Comparison of ENCODE assay signal across 8 cellular contexts in the genomic region with DNA sequence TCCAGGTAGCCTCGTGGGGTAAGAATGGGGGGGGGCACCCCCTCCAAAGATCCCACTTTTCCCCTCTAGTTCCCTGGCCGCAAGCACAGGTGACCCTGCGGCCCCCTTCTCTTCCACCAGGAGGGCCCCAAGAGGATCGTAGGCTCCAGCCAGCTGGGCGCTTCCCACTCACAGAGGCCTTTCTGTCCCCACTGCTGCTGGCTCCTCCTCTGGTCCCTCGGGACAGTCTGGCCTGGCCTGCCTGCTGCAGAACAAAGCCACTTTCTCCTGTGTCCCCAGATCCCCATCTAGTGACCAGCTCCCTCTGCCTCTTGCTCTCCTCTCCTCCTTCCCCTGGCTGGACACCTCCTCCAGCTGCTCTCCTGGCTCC. TPM values are rescaled to one million over a fixed set of nuclear protein-coding genes. Genes with fewer than 3 reads are reported as not detected.
A peak's percentile ranks its signal among the peaks of the same experiment; 100 is the strongest.
DNase-seq lines count a peak whose midpoint lies in the region; ATAC-seq lines count a peak whose summit lies in the region.

No MANE protein-coding gene starts in this region.

- H3K4me1 ChIP-seq in skeletal muscle satellite cell (ENCODE audit: control insufficient read depth, insufficient read depth, low read length), result peaks cover 15% of the 10 kb centered on the region

- no peaks in the 10 kb centered on the region for H3K9me3 ChIP-seq in skeletal muscle satellite cell (replicated peaks; ENCODE audit: low read length)

- H3K27me3 Mint-ChIP-seq in activated T-helper 2 cell treated with anti-CD3 and anti-CD28 coated beads, Interferon-gamma antibody, Interleukin-2, Interleukin-4, amounts not matched to agents 10 μg/mL and 5 μg/mL and 100 μg/mL, durations not matched to agents 14 hours and 24 hours and 36 hours (ENCODE audit: low read depth), result no peaks in the 10 kb centered on the region

- H3K27me3 ChIP-seq in skeletal muscle satellite cell (ENCODE audit: control insufficient read depth, insufficient read depth, low read length), result no peaks in the 10 kb centered on the region

- H3K36me3 Mint-ChIP-seq in activated T-helper 2 cell treated with anti-CD3 and anti-CD28 coated beads, Interferon-gamma antibody, Interleukin-2, Interleukin-4, amounts not matched to agents 10 μg/mL and 5 μg/mL and 100 μg/mL, durations not matched to agents 14 hours and 24 hours and 36 hours (ENCODE audit: low read depth), result no peaks in the 10 kb centered on the region

- H3K4me1 Mint-ChIP-seq in activated T-helper 2 cell treated with anti-CD3 and anti-CD28 coated beads, Interferon-gamma antibody, Interleukin-2, Interleukin-4, amounts not matched to agents 10 μg/mL and 5 μg/mL and 100 μg/mL, durations not matched to agents 14 hours and 24 hours and 36 hours (ENCODE audit: low read depth), result peaks cover 18% of the 10 kb centered on the region

- peak overlapping the region; percentile 91 for H3K4me2 ChIP-seq in skeletal muscle satellite cell (ENCODE audit: low read length)

- H3K9me3 Mint-ChIP-seq in activated T-helper 2 cell treated with anti-CD3 and anti-CD28 coated beads, Interferon-gamma antibody, Interleukin-2, Interleukin-4, amounts not matched to agents 10 μg/mL and 5 μg/mL and 100 μg/mL, durations not matched to agents 14 hours and 24 hours and 36 hours, result no peaks in the 10 kb centered on the region

- H3K27ac Mint-ChIP-seq in activated T-helper 2 cell treated with anti-CD3 and anti-CD28 coated beads, Interferon-gamma antibody, Interleukin-2, Interleukin-4, amounts not matched to agents 10 μg/mL and 5 μg/mL and 100 μg/mL, durations not matched to agents 14 hours and 24 hours and 36 hours, result peak overlapping the region; percentile 72

- intact Hi-C loops in activated T-helper 2 cell treated with anti-CD3 and anti-CD28 coated beads, Interferon-gamma antibody, Interleukin-2, Interleukin-4, amounts not matched to agents 10 μg/mL and 5 μg/mL and 100 μg/mL, durations not matched to agents 14 hours and 24 hours and 36 hours (cut with micrococcal nuclease), result loop anchor here (1.0 kb wide), 2 partner anchors 15 to 25 kb away; a partner anchor contains a TSS

- DNase-seq in NCI-H748 (lab: John Stamatoyannopoulos, UW; ENCODE audit: unreplicated experiment) (peak; percentile 71), NCI-H748 treated with DMSO at 0.1 percent for 48 hours (lab: John Stamatoyannopoulos, UW) (no peak), HuH-7 (ENCODE audit: low spot score) (peak; percentile 68), hippocampal formation (lab: John Stamatoyannopoulos, UW) (peak; percentile 76 to 91)
- no peak for DNase-seq in activated T-helper 2 cell treated with anti-CD3 and anti-CD28 coated beads, Interferon-gamma antibody, Interleukin-2, Interleukin-4, amounts not matched to agents 10 μg/mL and 5 μg/mL and 100 μg/mL, durations not matched to agents 14 hours and 24 hours and 36 hours (ENCODE audit: low spot score)
- DNase-seq in activated effector memory CD4-positive, alpha-beta T cell treated with Interleukin-2 at 50 U/mL for 16 hours, result no peak

- no peak for ATAC-seq in GM21529 (IDR thresholded peaks at IDR 0.05; ENCODE audit: unreplicated experiment)

- H3K4me3 ChIP-seq in skeletal muscle satellite cell (ENCODE audit: low read length), result peak overlapping the region; percentile 76

- peak overlapping the region; percentile 71 for H3K9ac ChIP-seq in skeletal muscle satellite cell (ENCODE audit: low read depth, low read length)

- H3K4me3 Mint-ChIP-seq in activated T-helper 2 cell treated with anti-CD3 and anti-CD28 coated beads, Interferon-gamma antibody, Interleukin-2, Interleukin-4, amounts not matched to agents 10 μg/mL and 5 μg/mL and 100 μg/mL, durations not matched to agents 14 hours and 24 hours and 36 hours (ENCODE audit: low read depth), result peak overlapping the region; percentile 83

- no peaks in the 10 kb centered on the region for H3K36me3 ChIP-seq in skeletal muscle satellite cell (ENCODE audit: insufficient read depth, low read length)

RNA-seq across cellular contexts. Expression of a gene that starts 0.5 kb away (rescaled TPM):
- total RNA-seq in activated T-helper 2 cell treated with anti-CD3 and anti-CD28 coated beads, Interferon-gamma antibody, Interleukin-2, Interleukin-4, amounts not matched to agents 10 μg/mL and 5 μg/mL and 100 μg/mL, durations not matched to agents 14 hours and 24 hours and 36 hours, result 26.5 and 27.1 TPM in 2 replicates
- 2.8 and 5.5 TPM in 2 replicates for total RNA-seq in skeletal muscle satellite cell (2012; rRNA removed)

RNA-seq across cellular contexts. Expression of a gene that starts 6.4 kb away (rescaled TPM):
- 20.0 and 22.3 TPM in 2 replicates for total RNA-seq in activated T-helper 2 cell treated with anti-CD3 and anti-CD28 coated beads, Interferon-gamma antibody, Interleukin-2, Interleukin-4, amounts not matched to agents 10 μg/mL and 5 μg/mL and 100 μg/mL, durations not matched to agents 14 hours and 24 hours and 36 hours
- 13.2 and 13.5 TPM in 2 replicates for total RNA-seq in skeletal muscle satellite cell (2012; rRNA removed)

RNA-seq across cellular contexts. Expression of a gene that starts 15.9 kb away (rescaled TPM):
- total RNA-seq in activated T-helper 2 cell treated with anti-CD3 and anti-CD28 coated beads, Interferon-gamma antibody, Interleukin-2, Interleukin-4, amounts not matched to agents 10 μg/mL and 5 μg/mL and 100 μg/mL, durations not matched to agents 14 hours and 24 hours and 36 hours, result 47.5 and 52.2 TPM in 2 replicates
- total RNA-seq in skeletal muscle satellite cell (2012; rRNA removed), result 48.1 and 54.8 TPM in 2 replicates

RNA-seq across cellular contexts. Expression of a gene that starts 17.0 kb away (rescaled TPM):
- total RNA-seq in activated T-helper 2 cell treated with anti-CD3 and anti-CD28 coated beads, Interferon-gamma antibody, Interleukin-2, Interleukin-4, amounts not matched to agents 10 μg/mL and 5 μg/mL and 100 μg/mL, durations not matched to agents 14 hours and 24 hours and 36 hours, result not detected in 2 replicates
- total RNA-seq in skeletal muscle satellite cell (2012; rRNA removed), result not detected in 2 replicates

RNA-seq across cellular contexts. Expression of a gene that starts 24.9 kb away (rescaled TPM):
- total RNA-seq in activated T-helper 2 cell treated with anti-CD3 and anti-CD28 coated beads, Interferon-gamma antibody, Interleukin-2, Interleukin-4, amounts not matched to agents 10 μg/mL and 5 μg/mL and 100 μg/mL, durations not matched to agents 14 hours and 24 hours and 36 hours, result 32.7 and 36.0 TPM in 2 replicates
- total RNA-seq in skeletal muscle satellite cell (2012; rRNA removed), result 22.1 and 22.5 TPM in 2 replicates

Comparison
In these comparisons a context has a peak if more than half of its experiments do, and no peak if none do; other contexts are left out.
1. DNase-seq: peak in NCI-H748 (single experiment), HuH-7 (single experiment) and hippocampal formation (2 of 2); none in NCI-H748 treated with DMSO at 0.1 percent for 48 hours (single experiment), activated T-helper 2 cell treated with anti-CD3 and anti-CD28 coated beads, Interferon-gamma antibody, Interleukin-2, Interleukin-4, amounts not matched to agents 10 μg/mL and 5 μg/mL and 100 μg/mL, durations not matched to agents 14 hours and 24 hours and 36 hours (single experiment) and activated effector memory CD4-positive, alpha-beta T cell treated with Interleukin-2 at 50 U/mL for 16 hours (single experiment).